8 cellular contexts compared by ENCODE assay signal in the genomic region with DNA sequence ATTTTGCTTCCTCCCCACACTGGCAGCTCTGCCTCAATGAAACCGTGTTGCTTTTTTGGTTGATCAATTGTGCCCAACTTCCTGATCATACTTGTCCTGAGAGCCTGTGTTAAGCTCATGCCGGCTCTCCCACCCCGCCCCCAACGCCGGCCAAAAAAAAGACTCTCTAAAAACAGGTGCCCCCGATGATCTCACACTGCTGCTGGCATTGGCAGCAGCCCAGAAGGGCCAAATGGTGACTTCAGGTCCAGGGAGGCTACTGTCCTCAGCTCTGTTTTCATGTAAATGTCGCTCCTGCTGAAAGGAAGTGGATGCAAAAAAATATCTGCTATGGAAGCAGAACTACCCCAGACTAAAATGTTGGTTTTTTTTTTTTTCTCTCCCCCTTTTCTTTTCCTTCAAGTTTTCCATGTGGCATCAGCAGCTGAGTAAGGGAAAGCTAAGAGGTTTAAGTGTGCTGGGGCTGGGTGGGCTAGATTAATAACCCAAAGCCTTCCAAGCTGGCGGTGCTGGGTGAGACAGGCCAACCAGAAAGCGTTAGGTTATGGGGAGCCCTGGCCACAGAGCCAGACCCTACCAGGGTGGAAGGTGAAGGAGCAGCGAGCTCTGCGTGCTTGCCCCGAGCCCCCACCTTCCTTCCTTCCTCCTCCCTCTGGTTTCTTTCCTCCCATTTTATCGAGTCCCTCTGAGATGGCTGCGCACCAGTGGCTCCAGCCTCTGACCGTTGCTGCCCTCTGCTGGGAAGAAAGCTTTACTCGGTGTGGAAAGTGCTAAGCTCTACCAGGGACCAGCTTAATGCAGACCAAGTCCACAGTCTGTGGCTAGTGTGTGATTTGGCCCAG.
A peak's percentile ranks its signal among the peaks of the same experiment; 100 is the strongest.
DNase-seq lines count a peak whose midpoint lies in the region; ATAC-seq lines count a peak whose summit lies in the region.

No MANE protein-coding gene starts in this region.

- no peak overlapping the region for H3K27ac ChIP-seq in CD4-positive, alpha-beta memory T cell (ENCODE audit: low read depth, low read length)

- H3K9me3 ChIP-seq in CD4-positive, alpha-beta memory T cell (ENCODE audit: control insufficient read depth in 1 of 2, low read length in 2 of 2): no peaks in the 10 kb centered on the region

- no peak overlapping the region for H3K4me3 ChIP-seq in CD4-positive, alpha-beta memory T cell (ENCODE audit: low read length in 2 of 2)

- H3K36me3 ChIP-seq in CD4-positive, alpha-beta memory T cell (ENCODE audit: insufficient read depth, low read length): no peaks in the 10 kb centered on the region

- no peaks in the 10 kb centered on the region for H3K27me3 ChIP-seq in CD4-positive, alpha-beta memory T cell (ENCODE audit: insufficient read depth, low read length)

- peak overlapping the region in 6 of 8 donors; percentile 15 to 66 (median 40) for H3K4me3 Mint-ChIP-seq in CD4-positive, alpha-beta memory T cell

- H3K27me3 Mint-ChIP-seq in CD4-positive, alpha-beta memory T cell: no peaks in the 10 kb centered on the region

- CTCF ChIA-PET in CD4-positive, alpha-beta memory T cell (lab: Charles Lee; ENCODE audit: partially characterized antibody): interaction anchor here (0.6 to 4.5 kb wide), 13 partner anchors 9 to 707 kb away, joined by 3 to 24 read pairs (median 5); no protein-coding TSS in a partner anchor

- POLR2A ChIA-PET in CD4-positive, alpha-beta memory T cell (lab: Charles Lee; ENCODE audit: partially characterized antibody): no interaction called here

- H3K36me3 Mint-ChIP-seq in CD4-positive, alpha-beta memory T cell: no peaks in the 10 kb centered on the region

- H3K4me1 ChIP-seq in CD4-positive, alpha-beta memory T cell (ENCODE audit: insufficient read depth, low read length): no peaks in the 10 kb centered on the region

- H3K9me3 Mint-ChIP-seq in CD4-positive, alpha-beta memory T cell: peaks cover 0 to 2% (median 0%) of the 10 kb centered on the region in 8 donors

- peak; percentile 93 for ATAC-seq in GM19372 (IDR thresholded peaks at IDR 0.05; ENCODE audit: low read depth, unreplicated experiment)
- peak; percentile 92 for ATAC-seq in HG03520 (IDR thresholded peaks at IDR 0.05; ENCODE audit: unreplicated experiment)

- H3K27ac Mint-ChIP-seq in CD4-positive, alpha-beta memory T cell: peak overlapping the region in 3 of 7 donors; percentile 15 to 62 (median 17)

- intact Hi-C loops in CD4-positive, alpha-beta memory T cell (cut with micrococcal nuclease): no loop called here

- peak; percentile 21 to 40 (median 27) for DNase-seq in CD4-positive, alpha-beta memory T cell
- DNase-seq in NCI-H748 (lab: John Stamatoyannopoulos, UW; ENCODE audit: unreplicated experiment) (peak; percentile 83), epidermal melanocyte (ENCODE audit: insufficient read length, low spot score) (peak; percentile 50), midbrain (lab: John Stamatoyannopoulos, UW) (peak; percentile 94)
- DNase-seq in activated CD8-positive, alpha-beta memory T cell treated with anti-CD3 and anti-CD28 coated beads for 48 hours (ENCODE audit: low read depth in 2 of 3, low spot score in 2 of 3): peak; percentile 16 to 49 (median 23)
- DNase-seq in stimulated activated CD8-positive, alpha-beta memory T cell treated with anti-CD3 and anti-CD28 coated beads, Interleukin-4, amount 100 ng/mL, for 48 hours: peak; percentile 82

- peaks cover 0 to 2% (median 0%) of the 10 kb centered on the region in 4 donors for H3K4me1 Mint-ChIP-seq in CD4-positive, alpha-beta memory T cell

Comparison
In these comparisons a context has a peak if more than half of its experiments do, and no peak if none do; other contexts are left out.
1. DNase-seq: peak in every context shown above with its lines; median percentile 94 in midbrain; 83 in NCI-H748; 82 in stimulated activated CD8-positive, alpha-beta memory T cell treated with anti-CD3 and anti-CD28 coated beads, Interleukin-4, amount 100 ng/mL, for 48 hours; 50 in epidermal melanocyte; 27 in CD4-positive, alpha-beta memory T cell; 23 in activated CD8-positive, alpha-beta memory T cell treated with anti-CD3 and anti-CD28 coated beads for 48 hours.